In genomic region chr2:111178730-111179405, GRCh38 we compare ENCODE assay signal across 2 cellular contexts.
A peak's percentile ranks its signal among the peaks of the same experiment; 100 is the strongest.
TF ChIP-seq lines count a peak whose summit lies in the region.

No MANE protein-coding gene starts in this region.

TF ChIP-seq in HEK293, 187 proteins besides CTCF, POLR2A, EP300 and RAD21:
- TF ChIP-seq ZNF654 (tag by site-specific recombination; IDR thresholded peaks at IDR 0.05; ENCODE audit: low read depth) (no peak), ZIC2 (tag by site-specific recombination; IDR thresholded peaks at IDR 0.05) (peak; percentile 84), ZNF660 (tag by site-specific recombination; IDR thresholded peaks at IDR 0.05) (no peak), ZBTB20 (tag by site-specific recombination; IDR thresholded peaks at IDR 0.05) (0 out of 2 replicates have a peak, but pooled peaks have one; percentile 21)
- TF ChIP-seq, protein P1, sequence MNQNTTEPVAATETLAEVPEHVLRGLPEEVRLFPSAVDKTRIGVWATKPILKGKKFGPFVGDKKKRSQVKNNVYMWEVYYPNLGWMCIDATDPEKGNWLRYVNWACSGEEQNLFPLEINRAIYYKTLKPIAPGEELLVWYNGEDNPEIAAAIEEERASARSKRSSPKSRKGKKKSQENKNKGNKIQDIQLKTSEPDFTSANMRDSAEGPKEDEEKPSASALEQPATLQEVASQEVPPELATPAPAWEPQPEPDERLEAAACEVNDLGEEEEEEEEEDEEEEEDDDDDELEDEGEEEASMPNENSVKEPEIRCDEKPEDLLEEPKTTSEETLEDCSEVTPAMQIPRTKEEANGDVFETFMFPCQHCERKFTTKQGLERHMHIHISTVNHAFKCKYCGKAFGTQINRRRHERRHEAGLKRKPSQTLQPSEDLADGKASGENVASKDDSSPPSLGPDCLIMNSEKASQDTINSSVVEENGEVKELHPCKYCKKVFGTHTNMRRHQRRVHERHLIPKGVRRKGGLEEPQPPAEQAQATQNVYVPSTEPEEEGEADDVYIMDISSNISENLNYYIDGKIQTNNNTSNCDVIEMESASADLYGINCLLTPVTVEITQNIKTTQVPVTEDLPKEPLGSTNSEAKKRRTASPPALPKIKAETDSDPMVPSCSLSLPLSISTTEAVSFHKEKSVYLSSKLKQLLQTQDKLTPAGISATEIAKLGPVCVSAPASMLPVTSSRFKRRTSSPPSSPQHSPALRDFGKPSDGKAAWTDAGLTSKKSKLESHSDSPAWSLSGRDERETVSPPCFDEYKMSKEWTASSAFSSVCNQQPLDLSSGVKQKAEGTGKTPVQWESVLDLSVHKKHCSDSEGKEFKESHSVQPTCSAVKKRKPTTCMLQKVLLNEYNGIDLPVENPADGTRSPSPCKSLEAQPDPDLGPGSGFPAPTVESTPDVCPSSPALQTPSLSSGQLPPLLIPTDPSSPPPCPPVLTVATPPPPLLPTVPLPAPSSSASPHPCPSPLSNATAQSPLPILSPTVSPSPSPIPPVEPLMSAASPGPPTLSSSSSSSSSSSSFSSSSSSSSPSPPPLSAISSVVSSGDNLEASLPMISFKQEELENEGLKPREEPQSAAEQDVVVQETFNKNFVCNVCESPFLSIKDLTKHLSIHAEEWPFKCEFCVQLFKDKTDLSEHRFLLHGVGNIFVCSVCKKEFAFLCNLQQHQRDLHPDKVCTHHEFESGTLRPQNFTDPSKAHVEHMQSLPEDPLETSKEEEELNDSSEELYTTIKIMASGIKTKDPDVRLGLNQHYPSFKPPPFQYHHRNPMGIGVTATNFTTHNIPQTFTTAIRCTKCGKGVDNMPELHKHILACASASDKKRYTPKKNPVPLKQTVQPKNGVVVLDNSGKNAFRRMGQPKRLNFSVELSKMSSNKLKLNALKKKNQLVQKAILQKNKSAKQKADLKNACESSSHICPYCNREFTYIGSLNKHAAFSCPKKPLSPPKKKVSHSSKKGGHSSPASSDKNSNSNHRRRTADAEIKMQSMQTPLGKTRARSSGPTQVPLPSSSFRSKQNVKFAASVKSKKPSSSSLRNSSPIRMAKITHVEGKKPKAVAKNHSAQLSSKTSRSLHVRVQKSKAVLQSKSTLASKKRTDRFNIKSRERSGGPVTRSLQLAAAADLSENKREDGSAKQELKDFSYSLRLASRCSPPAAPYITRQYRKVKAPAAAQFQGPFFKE (tag by site-specific recombination; IDR thresholded peaks at IDR 0.05; ENCODE audit: borderline replicate concordance): no peak

TF ChIP-seq in H1, 55 proteins besides CTCF, POLR2A, EP300 and RAD21:
- TF ChIP-seq E2F6 (IDR thresholded peaks at IDR 0.05) (no peak), CREB1 (IDR thresholded peaks at IDR 0.05) (no peak)
